ENCODE assay signal across 20 cellular contexts in the genomic region with DNA sequence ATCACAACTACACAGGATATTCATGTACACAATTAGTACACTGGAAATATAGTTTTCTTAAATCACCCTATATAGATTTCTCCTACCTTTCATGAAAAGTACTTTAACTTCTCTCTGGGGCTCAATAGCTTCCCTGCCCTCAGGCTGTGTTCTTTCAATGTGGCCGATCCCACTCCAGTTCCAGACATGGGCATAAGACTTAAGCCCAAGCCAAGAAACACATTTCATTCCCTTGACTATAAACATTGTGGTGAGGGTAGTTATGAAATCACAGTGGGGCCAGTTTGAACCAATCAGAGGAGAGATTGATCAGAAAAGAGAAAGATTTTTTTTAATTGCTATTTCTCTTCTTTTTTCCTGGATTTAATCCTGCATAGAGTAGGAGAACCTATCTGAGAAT.
A peak's percentile ranks its signal among the peaks of the same experiment; 100 is the strongest.
DNase-seq lines count a peak whose midpoint lies in the region; ATAC-seq and TF ChIP-seq lines count a peak whose summit lies in the region.
"Had no signal": no experiment of that assay in that cellular context is flagged by ENCODE, and none has a peak within 500 bp of the region (broad histone marks: within the 10 kb centered on the region; RNA-seq: fewer than 3 reads in every experiment).

No MANE protein-coding gene starts in this region.

- intact Hi-C loops in mammary epithelial cell (cut with micrococcal nuclease) = no loop called here

- H3K4me3 Mint-ChIP-seq in activated CD8-positive, alpha-beta memory T cell treated with anti-CD3 and anti-CD28 coated beads, Interleukin-2, amount 10 ng/mL, durations not matched to agents 7 days and 5 days = no peak overlapping the region
- H3K4me3 Mint-ChIP-seq: B cell; CD4-positive, alpha-beta T cell; CD8-positive, alpha-beta T cell had no signal

- H3K27me3 ChIP-seq in GM23248 (replicated peaks; ENCODE audit: insufficient read depth) (no peaks in the 10 kb centered on the region), mammary epithelial cell (ENCODE audit: insufficient read depth, low read length) (no peaks in the 10 kb centered on the region)
- H3K27me3 ChIP-seq: BLaER1 treated with 17β-estradiol and CSF1 and Interleukin-3, amounts not matched to agents 10 nM and 100 nM had no signal

- H3K36me3 ChIP-seq in GM23248 (ENCODE audit: low read depth) (no peaks in the 10 kb centered on the region), mammary epithelial cell (ENCODE audit: insufficient read depth, low read length) (no peaks in the 10 kb centered on the region)
- H3K36me3 ChIP-seq: BLaER1 treated with 17β-estradiol and CSF1 and Interleukin-3, amounts not matched to agents 10 nM and 100 nM had no signal

- DNase-seq in AG10803 (ENCODE audit: low read depth) (peak; percentile 5), GM23248 (peak; percentile 27), RPMI7951 (ENCODE audit: low read depth) (peak; percentile 47), mammary epithelial cell (peak; percentile 65), SKM-1 treated with dmso at 0.1 percent for 144 hours (lab: John Stamatoyannopoulos, UW; ENCODE audit: unreplicated experiment) (no peak)
- DNase-seq in stimulated activated CD4-positive, alpha-beta T cell treated with anti-CD3 and anti-CD28 coated beads, Interleukin-2, amount 100 ng/mL, for 24 hours = no peak
- DNase-seq in activated CD8-positive, alpha-beta memory T cell treated with anti-CD3 and anti-CD28 coated beads, Interleukin-2, amount 10 ng/mL, durations not matched to agents 7 days and 5 days = no peak
- DNase-seq: 8988T; ACHN; AML-193; Caco-2; Calu3; CD4-positive, alpha-beta T cell; CD8-positive, alpha-beta T cell; DMS79 treated with DMSO at 0.1 percent for 48 hours; GF-D8 had no signal

- no TSS peak for BruUV-seq in mammary epithelial cell (replicated peaks; lab: Mats Ljungman, UMichigan)

- H3K79me2 ChIP-seq in GM23248 (ENCODE audit: insufficient read depth) = no peaks in the 10 kb centered on the region
- H3K79me2 ChIP-seq in mammary epithelial cell (ENCODE audit: insufficient read depth, low read length) = no peaks in the 10 kb centered on the region

- no peak overlapping the region for H2AFZ ChIP-seq in GM23248
- H2AFZ ChIP-seq in mammary epithelial cell (ENCODE audit: low read depth, low read length) = no peak overlapping the region

- no peak overlapping the region for H3K27ac Mint-ChIP-seq in activated CD8-positive, alpha-beta memory T cell treated with anti-CD3 and anti-CD28 coated beads, Interleukin-2, amount 10 ng/mL, durations not matched to agents 7 days and 5 days
- H3K27ac Mint-ChIP-seq: B cell; CD4-positive, alpha-beta T cell; CD8-positive, alpha-beta T cell had no signal

- H3K36me3 Mint-ChIP-seq in activated CD8-positive, alpha-beta memory T cell treated with anti-CD3 and anti-CD28 coated beads, Interleukin-2, amount 10 ng/mL, durations not matched to agents 7 days and 5 days = no peaks in the 10 kb centered on the region
- H3K36me3 Mint-ChIP-seq: CD8-positive, alpha-beta T cell had no signal

- H3K9ac ChIP-seq in GM23248 (no peak overlapping the region), mammary epithelial cell (ENCODE audit: insufficient read depth, low read length) (no peak overlapping the region)
- H3K9ac ChIP-seq: BLaER1 treated with 17β-estradiol and CSF1 and Interleukin-3, amounts not matched to agents 10 nM and 100 nM had no signal

- ATAC-seq in activated CD8-positive, alpha-beta memory T cell treated with anti-CD3 and anti-CD28 coated beads, Interleukin-2, amount 10 ng/mL, durations not matched to agents 7 days and 5 days = no peak
- ATAC-seq in HG03280 (IDR thresholded peaks at IDR 0.05; ENCODE audit: unreplicated experiment) = no peak
- ATAC-seq: CD8-positive, alpha-beta T cell had no signal

- CTCF ChIA-PET in mammary epithelial cell (lab: Charles Lee; ENCODE audit: low non-redundant PET) = no interaction called here
- CTCF ChIA-PET in activated CD8-positive, alpha-beta memory T cell treated with anti-CD3 and anti-CD28 coated beads, Interleukin-2, amount 10 ng/mL, durations not matched to agents 7 days and 5 days (lab: Charles Lee) = no interaction called here

- H3K27ac ChIP-seq in GM23248 = no peak overlapping the region
- no peak overlapping the region for H3K27ac ChIP-seq in mammary epithelial cell (ENCODE audit: insufficient read depth, low read depth, low read length)
- H3K27ac ChIP-seq: BLaER1 treated with 17β-estradiol and CSF1 and Interleukin-3, amounts not matched to agents 10 nM and 100 nM; C4-2B had no signal

- H3K9me3 ChIP-seq in GM23248 (ENCODE audit: low read depth) = no peaks in the 10 kb centered on the region
- H3K9me3 ChIP-seq in mammary epithelial cell (replicated peaks; ENCODE audit: insufficient read depth, low read length) = no peaks in the 10 kb centered on the region
- H3K9me3 ChIP-seq: BLaER1 treated with 17β-estradiol and CSF1 and Interleukin-3, amounts not matched to agents 10 nM and 100 nM; Caco-2 had no signal

- no peaks in the 10 kb centered on the region for H3K9me2 ChIP-seq in GM23248 (ENCODE audit: insufficient read depth)

- H3K4me2 ChIP-seq in GM23248 (ENCODE audit: unreplicated experiment) = no peak overlapping the region
- H3K4me2 ChIP-seq in mammary epithelial cell (ENCODE audit: insufficient read depth, low read depth, low read length) = no peak overlapping the region
- H3K4me2 ChIP-seq: BLaER1 treated with 17β-estradiol and CSF1 and Interleukin-3, amounts not matched to agents 10 nM and 100 nM had no signal

- H3K4me1 ChIP-seq in GM23248 (ENCODE audit: insufficient read depth) (peaks cover 13% of the 10 kb centered on the region; the same call in 1 of the 2 replicates), mammary epithelial cell (ENCODE audit: insufficient read depth, low read length) (peaks cover 12% of the 10 kb centered on the region)
- H3K4me1 ChIP-seq: BLaER1 treated with 17β-estradiol and CSF1 and Interleukin-3, amounts not matched to agents 10 nM and 100 nM; Caco-2 had no signal

- TF ChIP-seq CTCF in AG10803 (conservative IDR thresholded peaks at IDR 0.05; ENCODE audit: low read length) (no peak), mammary epithelial cell (conservative IDR thresholded peaks at IDR 0.05 in 1 of 2, IDR thresholded peaks at IDR 0.05 in 1 of 2; ENCODE audit: extremely low read depth in 1 of 2, insufficient read depth in 1 of 2, low read depth in 1 of 2, low read length in 2 of 2) (no peak)

- dilution Hi-C loops in mammary epithelial cell (cut with HindIII; ENCODE audit: low sequenced_read_pairs) = no loop called here

- H3K27me3 Mint-ChIP-seq in activated CD8-positive, alpha-beta memory T cell treated with anti-CD3 and anti-CD28 coated beads, Interleukin-2, amount 10 ng/mL, durations not matched to agents 7 days and 5 days = no peaks in the 10 kb centered on the region
- H3K27me3 Mint-ChIP-seq: B cell; CD4-positive, alpha-beta T cell had no signal

- no peaks in the 10 kb centered on the region for H4K20me1 ChIP-seq in GM23248 (ENCODE audit: insufficient read depth)
- H4K20me1 ChIP-seq in mammary epithelial cell (ENCODE audit: insufficient read depth, low read length) = no peaks in the 10 kb centered on the region
- H4K20me1 ChIP-seq: BLaER1 treated with 17β-estradiol and CSF1 and Interleukin-3, amounts not matched to agents 10 nM and 100 nM had no signal

- H3F3A ChIP-seq in GM23248 (ENCODE audit: insufficient read depth) = no peaks in the 10 kb centered on the region

- H3K4me1 Mint-ChIP-seq in activated CD8-positive, alpha-beta memory T cell treated with anti-CD3 and anti-CD28 coated beads, Interleukin-2, amount 10 ng/mL, durations not matched to agents 7 days and 5 days = no peaks in the 10 kb centered on the region
- H3K4me1 Mint-ChIP-seq: B cell had no signal

- WGBS in GM23248 (ENCODE audit: low coverage in 1 of 2, low lambda C conversion rate in 2 of 2, missing lambda C conversion rate in 2 of 2), 2 experiments = 31 to 40% methylated on average over 1 of the region's 1 CpG
- 0% methylated on average over 1 of the region's 1 CpG for WGBS in mammary epithelial cell (ENCODE audit: low coverage, missing lambda C conversion rate)

- no peak overlapping the region for H3K4me3 ChIP-seq in AG10803 (ENCODE audit: low read length)
- no peak overlapping the region for H3K4me3 ChIP-seq in GM23248
- H3K4me3 ChIP-seq in mammary epithelial cell (replicated peaks in 1 of 3; ENCODE audit: insufficient read depth in 1 of 3, low read depth in 2 of 3, low read length in 3 of 3) = no peak overlapping the region
- H3K4me3 ChIP-seq: BLaER1 treated with 17β-estradiol and CSF1 and Interleukin-3, amounts not matched to agents 10 nM and 100 nM had no signal

- in situ Hi-C loops in GM23248 (cut with MboI) (no loop called here), mammary epithelial cell (cut with MboI; ENCODE audit: low sequenced_read_pairs in 2 of 2) (no loop called here)

- H3K9me3 Mint-ChIP-seq in activated CD8-positive, alpha-beta memory T cell treated with anti-CD3 and anti-CD28 coated beads, Interleukin-2, amount 10 ng/mL, durations not matched to agents 7 days and 5 days (ENCODE audit: low read depth) = peaks cover 9% of the 10 kb centered on the region

Comparison
In these comparisons a context has a peak if more than half of its experiments do, and no peak if none do; other contexts are left out.
1. DNase-seq: peak in AG10803 (single experiment), GM23248 (single experiment), RPMI7951 (single experiment) and mammary epithelial cell (single experiment); none in stimulated activated CD4-positive, alpha-beta T cell treated with anti-CD3 and anti-CD28 coated beads, Interleukin-2, amount 100 ng/mL, for 24 hours (0 of 2), SKM-1 treated with dmso at 0.1 percent for 144 hours (single experiment) and activated CD8-positive, alpha-beta memory T cell treated with anti-CD3 and anti-CD28 coated beads, Interleukin-2, amount 10 ng/mL, durations not matched to agents 7 days and 5 days (single experiment).